Comparison of ENCODE assay signal across 18 cellular contexts in genomic region chr10:44829426-44829825, GRCh38.
DNase-seq lines count a peak whose midpoint lies in the region; ATAC-seq, FAIRE-seq and TF ChIP-seq lines count a peak whose summit lies in the region.
"Had no signal": no experiment of that assay in that cellular context is flagged by ENCODE, and none has a peak within 500 bp of the region (broad histone marks: within the 10 kb centered on the region; RNA-seq: fewer than 3 reads in every experiment).

No MANE protein-coding gene starts in this region.

- POLR2A ChIA-PET in SK-N-SH (lab: Yijun Ruan, JAX), result no interaction called here

- CTCF ChIA-PET in SK-N-SH (lab: Yijun Ruan, JAX), result interaction anchor here (0.9 kb wide), 1 partner anchor 22 kb away, joined by 3 read pairs; no protein-coding TSS in a partner anchor

- peak; percentile 53 for FAIRE-seq in urothelium cell line (lab: Jason Lieb, UNC)
- FAIRE-seq: GM12878, GM18507, HepG2, HTR-8/SVneo had no signal

- WGBS in SK-N-SH (ENCODE audit: low lambda C conversion rate), result 36% methylated on average over 7 of the region's 9 CpGs
- 97% methylated on average over 9 of the region's 9 CpGs for WGBS in esophagus muscularis mucosa

- H3K9ac ChIP-seq in SK-N-SH, result no peak overlapping the region
- H3K9ac ChIP-seq: BLaER1 treated with 17β-estradiol and CSF1 and Interleukin-3, amounts not matched to agents 10 nM and 100 nM had no signal

- intact Hi-C loops in esophagus muscularis mucosa (cut with DNase I), result no loop called here

- H3K36me3 ChIP-seq in SK-N-SH (replicated peaks in 1 of 2; ENCODE audit: control insufficient read depth in 1 of 2, insufficient read depth in 2 of 2, low read length in 1 of 2) (no peaks in the 10 kb centered on the region), RWPE2 (ENCODE audit: low read depth) (no peaks in the 10 kb centered on the region), esophagus muscularis mucosa (no peaks in the 10 kb centered on the region)
- H3K36me3 ChIP-seq: BLaER1 treated with 17β-estradiol and CSF1 and Interleukin-3, amounts not matched to agents 10 nM and 100 nM had no signal

- H3F3A ChIP-seq in SK-N-SH (replicated peaks; ENCODE audit: insufficient read depth), result no peaks in the 10 kb centered on the region

- H3K4me2 ChIP-seq in SK-N-SH, result peak overlapping the region; percentile 17; the same call in 1 of the 2 replicates

- H3K4me1 ChIP-seq in SK-N-SH (ENCODE audit: control insufficient read depth in 1 of 2, insufficient read depth in 2 of 2, low read depth in 1 of 2, low read length in 1 of 2) (peaks cover 0 to 7% of the 10 kb centered on the region in 2 experiments; a peak in 1 of 4 replicates), RWPE2 (ENCODE audit: insufficient read depth, poor library complexity, severe bottlenecking) (peaks cover 13% of the 10 kb centered on the region), esophagus muscularis mucosa (no peaks in the 10 kb centered on the region)

- ATAC-seq in SK-N-SH treated with all-trans-retinoic acid at 6 μM for 48 hours (no peak), RWPE2 (ENCODE audit: low read depth) (no peak), HG03280 (IDR thresholded peaks at IDR 0.05; ENCODE audit: unreplicated experiment) (no peak), GM19463 (IDR thresholded peaks at IDR 0.05; ENCODE audit: unreplicated experiment) (no peak)
- ATAC-seq: GM12878, HepG2 had no signal

- no peaks in the 10 kb centered on the region for H3K9me2 ChIP-seq in SK-N-SH

- H4K20me1 ChIP-seq in SK-N-SH (ENCODE audit: insufficient read depth), result no peaks in the 10 kb centered on the region
- H4K20me1 ChIP-seq: BLaER1 treated with 17β-estradiol and CSF1 and Interleukin-3, amounts not matched to agents 10 nM and 100 nM had no signal

- H3K9me3 ChIP-seq in SK-N-SH (no peaks in the 10 kb centered on the region), RWPE2 (ENCODE audit: severe bottlenecking) (no peaks in the 10 kb centered on the region), esophagus muscularis mucosa (no peaks in the 10 kb centered on the region)

- DNase-seq in SK-N-SH (no peak), RWPE2 (ENCODE audit: low spot score) (no peak), esophagus muscularis mucosa (ENCODE audit: extremely low spot score) (peak; percentile 47), urothelium cell line (ENCODE audit: low spot score) (no peak), epidermal melanocyte (ENCODE audit: insufficient read length, low spot score) (no peak)
- DNase-seq: AML-193; Calu3; CD4-positive, CD25-positive, alpha-beta regulatory T cell; DMS 273 treated with DMSO at 0.1 percent for 48 hours had no signal

- TF ChIP-seq CTCF in SK-N-SH (IDR thresholded peaks at IDR 0.05) (no peak), RWPE2 (IDR thresholded peaks at IDR 0.05; ENCODE audit: poor library complexity, severe bottlenecking) (no peak), esophagus muscularis mucosa (IDR thresholded peaks at IDR 0.05) (no peak)

- H3K4me3 ChIP-seq in SK-N-SH (ENCODE audit: low read depth in 2 of 2, low read length in 1 of 2) (no peak overlapping the region), RWPE2 (ENCODE audit: severe bottlenecking) (no peak overlapping the region), esophagus muscularis mucosa (no peak overlapping the region)
- H3K4me3 ChIP-seq: BLaER1 treated with 17β-estradiol and CSF1 and Interleukin-3, amounts not matched to agents 10 nM and 100 nM; GM12878 had no signal

- H3K79me2 ChIP-seq in SK-N-SH (ENCODE audit: insufficient read depth), result no peaks in the 10 kb centered on the region

- no peak overlapping the region for H3K27ac ChIP-seq in SK-N-SH (ENCODE audit: low read depth in 2 of 2, low read length in 1 of 2)
- H3K27ac ChIP-seq in RWPE2 (ENCODE audit: poor library complexity, severe bottlenecking), result peak overlapping the region; percentile 74
- H3K27ac ChIP-seq in esophagus muscularis mucosa (replicated peaks in 1 of 4), result no peak overlapping the region
- H3K27ac ChIP-seq: 22Rv1; BLaER1 treated with 17β-estradiol and CSF1 and Interleukin-3, amounts not matched to agents 10 nM and 100 nM had no signal

- no peak for TF ChIP-seq POLR2A in esophagus muscularis mucosa (IDR thresholded peaks at IDR 0.05; ENCODE audit: low read depth)

- TF ChIP-seq RAD21 in SK-N-SH (IDR thresholded peaks at IDR 0.05; ENCODE audit: low read length), result no peak

- no peaks in the 10 kb centered on the region; the same call in 1 of the 2 replicates for H3K27me3 ChIP-seq in SK-N-SH (ENCODE audit: insufficient read depth)
- no peaks in the 10 kb centered on the region for H3K27me3 ChIP-seq in RWPE2 (ENCODE audit: insufficient read depth, poor library complexity, severe bottlenecking)
- H3K27me3 ChIP-seq in esophagus muscularis mucosa, result no peaks in the 10 kb centered on the region
- H3K27me3 ChIP-seq: BLaER1 treated with 17β-estradiol and CSF1 and Interleukin-3, amounts not matched to agents 10 nM and 100 nM had no signal

- H2AFZ ChIP-seq in SK-N-SH (ENCODE audit: low read depth), result no peak overlapping the region

- TF ChIP-seq EP300 in SK-N-SH (IDR thresholded peaks at IDR 0.05; ENCODE audit: borderline replicate concordance in 1 of 2, low read depth in 1 of 2, low read length in 1 of 2) (no peak), esophagus muscularis mucosa (IDR thresholded peaks at IDR 0.05) (no peak)

TF ChIP-seq in SK-N-SH, 30 proteins besides CTCF, POLR2A, EP300 and RAD21 (continues in another document):
- TF ChIP-seq ELF1 (IDR thresholded peaks at IDR 0.05), result no peak
- TF ChIP-seq ZBTB33 (IDR thresholded peaks at IDR 0.05; ENCODE audit: borderline replicate concordance, low read depth), result no peak
- no peak for TF ChIP-seq TCF12 (IDR thresholded peaks at IDR 0.05)
- TF ChIP-seq NRF1 (IDR thresholded peaks at IDR 0.05; ENCODE audit: low read depth, low read length), result no peak
- TF ChIP-seq FOXJ3 (CRISPR knock-in tag; IDR thresholded peaks at IDR 0.05), result no peak
- TF ChIP-seq FOXM1 (IDR thresholded peaks at IDR 0.05; ENCODE audit: low read depth), result no peak
- TF ChIP-seq POLR2AphosphoS5 (IDR thresholded peaks at IDR 0.05; ENCODE audit: low read depth, low read length), result no peak
- TF ChIP-seq GATA2 (CRISPR knock-in tag; IDR thresholded peaks at IDR 0.05), result no peak
- no peak for TF ChIP-seq USF1 (IDR thresholded peaks at IDR 0.05; ENCODE audit: borderline replicate concordance, low read depth)
- no peak for TF ChIP-seq GABPA (IDR thresholded peaks at IDR 0.05; ENCODE audit: low read depth)
- TF ChIP-seq YY1 (IDR thresholded peaks at IDR 0.05; ENCODE audit: low read depth), result no peak

TF ChIP-seq in SK-N-SH treated with all-trans-retinoic acid at 6 μM for 48 hours, 23 proteins besides CTCF, POLR2A, EP300 and RAD21:
- TF ChIP-seq ZNF8 (CRISPR knock-in tag; IDR thresholded peaks at IDR 0.05), result no peak
- TF ChIP-seq ESRRG (CRISPR knock-in tag; IDR thresholded peaks at IDR 0.05), result no peak
- no peak for TF ChIP-seq TSHZ2 (CRISPR knock-in tag; IDR thresholded peaks at IDR 0.05)
- no peak for TF ChIP-seq TOX (CRISPR knock-in tag; IDR thresholded peaks at IDR 0.05; ENCODE audit: borderline replicate concordance)
- no peak for TF ChIP-seq ZNF565 (CRISPR knock-in tag; conservative IDR thresholded peaks at IDR 0.05; ENCODE audit: low read depth)
- no peak for TF ChIP-seq GLIS3 (CRISPR knock-in tag; IDR thresholded peaks at IDR 0.05)
- TF ChIP-seq OSR1 (CRISPR knock-in tag; IDR thresholded peaks at IDR 0.05), result no peak
